ENCODE assay signal across 1 cellular context in the genomic region with DNA sequence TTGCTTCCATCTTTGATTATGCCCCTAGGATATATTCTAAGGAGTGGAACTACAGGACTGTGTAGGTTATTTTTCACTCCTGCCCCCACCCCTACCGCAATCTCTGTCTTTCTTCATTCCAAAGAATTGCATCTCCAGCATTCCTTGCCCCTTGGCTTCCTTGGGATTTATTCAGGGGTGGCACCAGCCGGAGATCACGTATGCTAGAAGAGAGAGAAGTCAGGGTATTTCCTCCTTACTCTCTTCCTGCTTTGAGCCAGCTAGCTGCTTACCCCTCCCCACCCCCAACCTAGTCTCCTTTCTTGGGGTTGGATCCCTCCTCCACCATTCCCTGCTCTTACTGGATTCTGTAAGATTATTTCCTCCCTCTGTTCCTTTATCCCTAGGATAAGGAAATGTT.
TF ChIP-seq lines count a peak whose summit lies in the region.

No MANE protein-coding gene starts in this region.

TF ChIP-seq in IMR-90, 13 proteins besides CTCF, POLR2A, EP300 and RAD21:
- TF ChIP-seq NFE2L2 (IDR thresholded peaks at IDR 0.05; ENCODE audit: low read depth, low read length) (no peak), SMC3 (IDR thresholded peaks at IDR 0.05; ENCODE audit: low read depth, low read length) (no peak), BHLHE40 (IDR thresholded peaks at IDR 0.05; ENCODE audit: low read depth, low read length) (no peak), CHD1 (IDR thresholded peaks at IDR 0.05; ENCODE audit: low read depth, low read length) (no peak), RCOR1 (IDR thresholded peaks at IDR 0.05; ENCODE audit: insufficient replicate concordance, low read length) (no peak), CEBPB (IDR thresholded peaks at IDR 0.05; ENCODE audit: low read depth, low read length) (no peak), ELK1 (IDR thresholded peaks at IDR 0.05; ENCODE audit: borderline replicate concordance, low read depth, low read length) (no peak), RFX5 (IDR thresholded peaks at IDR 0.05; ENCODE audit: low read depth, low read length) (no peak), MAZ (IDR thresholded peaks at IDR 0.05; ENCODE audit: borderline replicate concordance, low read depth, low read length) (no peak), FOS (IDR thresholded peaks at IDR 0.05; ENCODE audit: low read depth, low read length) (no peak), MXI1 (IDR thresholded peaks at IDR 0.05; ENCODE audit: borderline replicate concordance, low read depth, low read length) (no peak), MAFK (IDR thresholded peaks at IDR 0.05; ENCODE audit: low read depth, low read length) (no peak)
- TF ChIP-seq, protein P1, sequence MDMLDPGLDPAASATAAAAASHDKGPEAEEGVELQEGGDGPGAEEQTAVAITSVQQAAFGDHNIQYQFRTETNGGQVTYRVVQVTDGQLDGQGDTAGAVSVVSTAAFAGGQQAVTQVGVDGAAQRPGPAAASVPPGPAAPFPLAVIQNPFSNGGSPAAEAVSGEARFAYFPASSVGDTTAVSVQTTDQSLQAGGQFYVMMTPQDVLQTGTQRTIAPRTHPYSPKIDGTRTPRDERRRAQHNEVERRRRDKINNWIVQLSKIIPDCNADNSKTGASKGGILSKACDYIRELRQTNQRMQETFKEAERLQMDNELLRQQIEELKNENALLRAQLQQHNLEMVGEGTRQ (IDR thresholded peaks at IDR 0.05; ENCODE audit: low read depth, low read length) = no peak
